ENCODE assay signal across 8 cellular contexts in genomic region chr13:46179576-46180368, GRCh38. TPM values are rescaled to one million over a fixed set of nuclear protein-coding genes. Genes with fewer than 3 reads are reported as not detected.
A peak's percentile ranks its signal among the peaks of the same experiment; 100 is the strongest.
DNase-seq lines count a peak whose midpoint lies in the region; ATAC-seq and TF ChIP-seq lines count a peak whose summit lies in the region.

No MANE protein-coding gene starts in this region.

- H3K27ac ChIP-seq in DOHH2 (ENCODE audit: low read depth, low read length) (peak overlapping the region; percentile 96), cingulate gyrus (ENCODE audit: low read depth, low read length) (peak overlapping the region; percentile 47), mesenchymal stem cell (ENCODE audit: low read length, poor library complexity, severe bottlenecking) (no peak overlapping the region)

- peaks cover 68% of the 10 kb centered on the region for H3K36me3 ChIP-seq in DOHH2 (ENCODE audit: control insufficient read depth, low read length)
- H3K36me3 ChIP-seq in mesenchymal stem cell (ENCODE audit: control insufficient read depth in 1 of 2, insufficient read depth in 2 of 2, low read depth in 1 of 2, low read length in 2 of 2), result no peaks in the 10 kb centered on the region

- peaks cover 89% of the 10 kb centered on the region for H3K79me2 ChIP-seq in DOHH2 (ENCODE audit: control insufficient read depth, low read length)

- no peaks in the 10 kb centered on the region for H3K79me1 ChIP-seq in mesenchymal stem cell (replicated peaks; ENCODE audit: low read length, poor library complexity, severe bottlenecking)

- H2BK12ac ChIP-seq in mesenchymal stem cell (ENCODE audit: low read length in 2 of 2), result no peak overlapping the region

- DNase-seq in T-helper 9 cell (peak; percentile 72), globus pallidus (ENCODE audit: low spot score) (no peak), inferior parietal cortex (ENCODE audit: extremely low spot score) (no peak), mesenchymal stem cell (no peak)
- DNase-seq in stimulated activated CD4-positive, alpha-beta T cell treated with anti-CD3 and anti-CD28 coated beads, Interleukin-15, amount 100 ng/mL, for 1 hour (ENCODE audit: low read depth in 1 of 2, low spot score in 1 of 2), result peak; percentile 45 to 54

- H3K4me2 ChIP-seq in DOHH2 (ENCODE audit: low read length) (peak overlapping the region; percentile 78), mesenchymal stem cell (ENCODE audit: low read length, poor library complexity, severe bottlenecking) (no peak overlapping the region)

- no peak overlapping the region for H3K4ac ChIP-seq in mesenchymal stem cell (ENCODE audit: low read depth in 1 of 2, low read length in 2 of 2)

- no peak overlapping the region for H2BK120ac ChIP-seq in mesenchymal stem cell (ENCODE audit: low read depth, low read length)

- no peak overlapping the region for H2AK5ac ChIP-seq in mesenchymal stem cell (ENCODE audit: low read length, severe bottlenecking)

- no peak overlapping the region for H3K9ac ChIP-seq in mesenchymal stem cell (ENCODE audit: low read length)

- no peak for ATAC-seq in GM21717 (IDR thresholded peaks at IDR 0.05; ENCODE audit: unreplicated experiment)

- H2AFZ ChIP-seq in mesenchymal stem cell (ENCODE audit: low read depth, low read length), result no peak overlapping the region

- no peak overlapping the region for H2BK5ac ChIP-seq in mesenchymal stem cell (ENCODE audit: low read depth, low read length, poor library complexity, severe bottlenecking)

- H3K4me1 ChIP-seq in DOHH2 (ENCODE audit: control insufficient read depth, low read length), result peaks cover 73% of the 10 kb centered on the region
- peaks cover 2% of the 10 kb centered on the region for H3K4me1 ChIP-seq in mesenchymal stem cell (ENCODE audit: control insufficient read depth, insufficient read depth, low read depth, low read length)

- H3K27me3 ChIP-seq in DOHH2 (ENCODE audit: control insufficient read depth, low read length), result no peaks in the 10 kb centered on the region
- peaks cover 0 to 9% of the 10 kb centered on the region in 2 experiments for H3K27me3 ChIP-seq in mesenchymal stem cell (ENCODE audit: control insufficient read depth in 1 of 2, insufficient read depth in 1 of 2, low read length in 2 of 2)

- no peak overlapping the region for H2BK15ac ChIP-seq in mesenchymal stem cell (ENCODE audit: low read depth, poor library complexity, severe bottlenecking)

- no peak for TF ChIP-seq CTCF in DOHH2 (IDR thresholded peaks at IDR 0.05; ENCODE audit: low read depth, low read length, poor library complexity, severe bottlenecking)

- 91% methylated on average over 2 of the region's 6 CpGs for WGBS in mesenchymal stem cell

- no peak overlapping the region for H3K23ac ChIP-seq in mesenchymal stem cell (ENCODE audit: low read length in 2 of 2)

- peaks cover 37% of the 10 kb centered on the region for H4K20me1 ChIP-seq in DOHH2 (ENCODE audit: control insufficient read depth, insufficient read depth, low read depth, low read length)

- no peak overlapping the region for H3K14ac ChIP-seq in mesenchymal stem cell (ENCODE audit: low read length in 2 of 2)

- no peaks in the 10 kb centered on the region for H3K9me2 ChIP-seq in DOHH2 (replicated peaks; ENCODE audit: control insufficient read depth, low read length)

- H4K91ac ChIP-seq in mesenchymal stem cell (ENCODE audit: low read length), result no peak overlapping the region

- H3K9me3 ChIP-seq in DOHH2 (ENCODE audit: control insufficient read depth, insufficient read depth, low read length) (no peaks in the 10 kb centered on the region), mesenchymal stem cell (ENCODE audit: control insufficient read depth, low read length) (no peaks in the 10 kb centered on the region)

- H3K18ac ChIP-seq in mesenchymal stem cell (ENCODE audit: low read depth in 1 of 2, low read length in 2 of 2), result no peak overlapping the region

- no peak overlapping the region for H4K8ac ChIP-seq in mesenchymal stem cell (ENCODE audit: low read length)

- H3K4me3 ChIP-seq in DOHH2 (ENCODE audit: low read length) (peak overlapping the region; percentile 89), mesenchymal stem cell (ENCODE audit: insufficient read depth in 1 of 2, low read depth in 1 of 2, low read length in 2 of 2) (no peak overlapping the region)

- H3F3A ChIP-seq in DOHH2 (ENCODE audit: control insufficient read depth, insufficient read depth), result peaks cover 59% of the 10 kb centered on the region

RNA-seq across cellular contexts. Expression of gene LCP1, which starts 2.2 kb away (rescaled TPM):
- polyA plus RNA-seq in mesenchymal stem cell (2013, experiment 1 of 2), result 1.1 TPM
- polyA plus RNA-seq in mesenchymal stem cell (2013, experiment 2 of 2), result 1.1 TPM

RNA-seq across cellular contexts. Expression of gene LRRC63, which starts 32.0 kb away (rescaled TPM):
- polyA plus RNA-seq in mesenchymal stem cell (2013, experiment 1 of 2), result 0.07 TPM
- polyA plus RNA-seq in mesenchymal stem cell (2013, experiment 2 of 2), result 0.07 TPM

Comparison
In these comparisons a context has a peak if more than half of its experiments do, and no peak if none do; other contexts are left out.
1. DNase-seq: peak in T-helper 9 cell (single experiment) and stimulated activated CD4-positive, alpha-beta T cell treated with anti-CD3 and anti-CD28 coated beads, Interleukin-15, amount 100 ng/mL, for 1 hour (2 of 2); none in globus pallidus (single experiment), inferior parietal cortex (single experiment) and mesenchymal stem cell (single experiment).